ENCODE assay signal across 24 cellular contexts in genomic region chr19:2827840-2828489, GRCh38. TPM values are rescaled to one million over a fixed set of nuclear protein-coding genes. Genes with fewer than 3 reads are reported as not detected.
DNase-seq lines count a peak whose midpoint lies in the region; ATAC-seq, FAIRE-seq and TF ChIP-seq lines count a peak whose summit lies in the region.
"Had no signal": no experiment of that assay in that cellular context is flagged by ENCODE, and none has a peak within 500 bp of the region (broad histone marks: within the 10 kb centered on the region; RNA-seq: fewer than 3 reads in every experiment).

No MANE protein-coding gene starts in this region.

- peaks cover 82 to 100% (median 95%) of the 10 kb centered on the region in 11 experiments for H3K9me3 ChIP-seq in BLaER1 treated with 17β-estradiol and CSF1 and Interleukin-3, amounts not matched to agents 10 nM and 100 nM (replicated peaks in 1 of 11)
- H3K9me3 ChIP-seq in K562 (replicated peaks; ENCODE audit: control insufficient read depth, insufficient read depth, low read depth, low read length), result peaks cover 3% of the 10 kb centered on the region

- H3K9me1 ChIP-seq in K562 (ENCODE audit: control insufficient read depth, insufficient read depth, low read length), result no peaks in the 10 kb centered on the region

- no peak overlapping the region for H3K27ac ChIP-seq in BLaER1 treated with 17β-estradiol and CSF1 and Interleukin-3, amounts not matched to agents 10 nM and 100 nM
- no peak overlapping the region for H3K27ac ChIP-seq in K562 (ENCODE audit: extremely low read depth, low read depth, low read length)
- H3K27ac ChIP-seq: SJSA1 had no signal

- no peak for TF ChIP-seq CTCF in K562 (IDR thresholded peaks at IDR 0.05 in 2 of 3, conservative IDR thresholded peaks at IDR 0.05 in 1 of 3; ENCODE audit: insufficient read depth in 2 of 3, low read depth in 1 of 3, low read length in 3 of 3)

- H3K27me3 Mint-ChIP-seq in stimulated activated memory B cell treated with anti-CD40 and anti-IgM and Interleukin-4, amounts not matched to agents 10 μg/mL and 1 μg/mL and 100 μg/mL, for 72 hours, result no peaks in the 10 kb centered on the region
- H3K27me3 Mint-ChIP-seq: CD4-positive, CD25-positive, alpha-beta regulatory T cell had no signal

- FAIRE-seq in K562 (lab: Jason Lieb, UNC), result no peak
- FAIRE-seq: A204.1, GM18507, H1 had no signal

- CTCF ChIA-PET in K562 (lab: Yijun Ruan, JAX; ENCODE audit: low intra/inter-chr PET ratio), result no interaction called here

- in situ Hi-C loops in K562 (cut with MboI), result no loop called here

- peak overlapping the region in 7 of 11 experiments; percentile 3 to 42 (median 33); a peak in 12 of 22 replicates for H3K4me2 ChIP-seq in BLaER1 treated with 17β-estradiol and CSF1 and Interleukin-3, amounts not matched to agents 10 nM and 100 nM
- H3K4me2 ChIP-seq in K562 (ENCODE audit: insufficient read depth, low read length), result no peak overlapping the region

- no peak for TF ChIP-seq EP300 in K562 (IDR thresholded peaks at IDR 0.05; ENCODE audit: low read length)

- H3K4me1 Mint-ChIP-seq in stimulated activated memory B cell treated with anti-CD40 and anti-IgM and Interleukin-4, amounts not matched to agents 10 μg/mL and 1 μg/mL and 100 μg/mL, for 72 hours, result peaks cover 5% of the 10 kb centered on the region

- H3K27ac Mint-ChIP-seq in stimulated activated memory B cell treated with anti-CD40 and anti-IgM and Interleukin-4, amounts not matched to agents 10 μg/mL and 1 μg/mL and 100 μg/mL, for 72 hours, result peak overlapping the region; percentile 5
- H3K27ac Mint-ChIP-seq: CD4-positive, CD25-positive, alpha-beta regulatory T cell had no signal

- TF ChIP-seq POLR2A in K562 (conservative IDR thresholded peaks at IDR 0.05), result no peak

- peaks cover 22 to 71% (median 49%) of the 10 kb centered on the region in 11 experiments for H3K36me3 ChIP-seq in BLaER1 treated with 17β-estradiol and CSF1 and Interleukin-3, amounts not matched to agents 10 nM and 100 nM
- no peaks in the 10 kb centered on the region for H3K36me3 ChIP-seq in K562 (ENCODE audit: control insufficient read depth, insufficient read depth, low read length)
- H3K36me3 ChIP-seq: SJSA1 had no signal

- H3K4me3 ChIP-seq in BLaER1 treated with 17β-estradiol and CSF1 and Interleukin-3, amounts not matched to agents 10 nM and 100 nM, result 0 out of 20 replicates have a peak overlapping the region, but pooled peaks of 1 of the 10 experiments have one; percentile 0
- H3K4me3 ChIP-seq in K562, result no peak overlapping the region
- H3K4me3 ChIP-seq: SJSA1 had no signal

- no peak overlapping the region for H2AFZ ChIP-seq in K562 (ENCODE audit: low read depth, low read length)

- POLR2A ChIA-PET in K562 (lab: Yijun Ruan, JAX), result no interaction called here

- H4K20me1 ChIP-seq in BLaER1 treated with 17β-estradiol and CSF1 and Interleukin-3, amounts not matched to agents 10 nM and 100 nM, result no peaks in the 10 kb centered on the region
- H4K20me1 ChIP-seq in K562 (replicated peaks; ENCODE audit: control insufficient read depth, insufficient read depth, low read length), result no peaks in the 10 kb centered on the region

- H3K79me2 ChIP-seq in K562 (ENCODE audit: control insufficient read depth, insufficient read depth, low read length), result no peaks in the 10 kb centered on the region

- H3K36me3 Mint-ChIP-seq in stimulated activated memory B cell treated with anti-CD40 and anti-IgM and Interleukin-4, amounts not matched to agents 10 μg/mL and 1 μg/mL and 100 μg/mL, for 72 hours, result peaks cover 61% of the 10 kb centered on the region

- intact Hi-C loops in K562 (cut with micrococcal nuclease), result no loop called here

- no peaks in the 10 kb centered on the region for H3K27me3 ChIP-seq in BLaER1 treated with 17β-estradiol and CSF1 and Interleukin-3, amounts not matched to agents 10 nM and 100 nM
- no peaks in the 10 kb centered on the region for H3K27me3 ChIP-seq in K562 (ENCODE audit: control insufficient read depth in 2 of 2, insufficient read depth in 2 of 2, low read length in 2 of 2)
- H3K27me3 ChIP-seq: SJSA1 had no signal

- WGBS in K562 (ENCODE audit: insufficient coverage, low coverage, missing lambda C conversion rate), result 42% methylated on average over 12 of the region's 13 CpGs

- ATAC-seq in K562, result no peak
- peak; percentile 51 for ATAC-seq in stimulated activated memory B cell treated with anti-CD40 and anti-IgM and Interleukin-4, amounts not matched to agents 10 μg/mL and 1 μg/mL and 100 μg/mL, for 72 hours
- no peak for ATAC-seq in HG03432 (IDR thresholded peaks at IDR 0.05; ENCODE audit: unreplicated experiment)
- no peak for ATAC-seq in GM21526 (IDR thresholded peaks at IDR 0.05; ENCODE audit: low FRiP score, unreplicated experiment)
- ATAC-seq: Right ventricle myocardium inferior had no signal

- H3K9ac ChIP-seq in BLaER1 treated with 17β-estradiol and CSF1 and Interleukin-3, amounts not matched to agents 10 nM and 100 nM, result no peak overlapping the region
- no peak overlapping the region for H3K9ac ChIP-seq in K562 (ENCODE audit: insufficient read depth in 1 of 2, low read depth in 2 of 2, low read length in 2 of 2)

- H3K4me1 ChIP-seq in BLaER1 treated with 17β-estradiol and CSF1 and Interleukin-3, amounts not matched to agents 10 nM and 100 nM, result peaks cover 0 to 32% (median 18%) of the 10 kb centered on the region in 10 experiments; a peak in 13 of 20 replicates
- no peaks in the 10 kb centered on the region; a peak in 1 of 5 replicates for H3K4me1 ChIP-seq in K562 (replicated peaks in 1 of 2; ENCODE audit: control insufficient read depth in 2 of 2, insufficient read depth in 2 of 2, low read length in 2 of 2)
- H3K4me1 ChIP-seq: SJSA1 had no signal

- BruUV-seq in K562 (replicated peaks; lab: Mats Ljungman, UMichigan), result no TSS peak

- peak; percentile 48 for DNase-seq in MV-4-11 (lab: John Stamatoyannopoulos, UW)
- no peak for DNase-seq in K562 (ENCODE audit: extremely low read depth in 1 of 4, low spot score in 3 of 4)
- DNase-seq in dermis blood vessel endothelial cell, result no peak
- DNase-seq: CD4-positive, CD25-positive, alpha-beta regulatory T cell; COR-L47; DMS79; MM.1S; NCI-H1092 treated with DMSO at 0.1 percent for 48 hours; NCI-H1436 treated with DMSO at 0.1 percent for 48 hours; NCI-H2029; NCI-H2227 treated with DMSO at 0.1 percent for 48 hours; NCI-H510A treated with DMSO at 0.1 percent for 48 hours; NCI-H774; NK-92 treated with Interleukin-12 subunit alpha and Interleukin-12 subunit beta, amount 100 ng/mL, for 24 hours had no signal

- TF ChIP-seq RAD21 in K562 (CRISPR knock-in tag; conservative IDR thresholded peaks at IDR 0.05 in 1 of 2, IDR thresholded peaks at IDR 0.05 in 1 of 2), result no peak

- peaks cover 13% of the 10 kb centered on the region for H3K9me3 Mint-ChIP-seq in stimulated activated memory B cell treated with anti-CD40 and anti-IgM and Interleukin-4, amounts not matched to agents 10 μg/mL and 1 μg/mL and 100 μg/mL, for 72 hours

- no peak overlapping the region for H3K4me3 Mint-ChIP-seq in stimulated activated memory B cell treated with anti-CD40 and anti-IgM and Interleukin-4, amounts not matched to agents 10 μg/mL and 1 μg/mL and 100 μg/mL, for 72 hours
- H3K4me3 Mint-ChIP-seq: CD4-positive, CD25-positive, alpha-beta regulatory T cell had no signal

RNA-seq across cellular contexts. Expression of gene ZNF554, which starts 8.3 kb away (rescaled TPM):
- total RNA-seq in K562 (2011; cell fraction: chromatin; rRNA removed; ENCODE audit: low replicate concordance), result 3.7 and 5.4 TPM in 2 replicates
- total RNA-seq in K562 (2011; cell fraction: nucleolus; rRNA removed), result 2.8 and 2.9 TPM in 2 replicates
- total RNA-seq in K562 (2011; cell fraction: nucleoplasm; rRNA removed), result 3.2 and 4.7 TPM in 2 replicates
- total RNA-seq in K562 (2014; rRNA removed), result 1.2 and 1.5 TPM in 2 replicates
- 1.0 and 1.4 TPM in 2 replicates for total RNA-seq in K562 (2014; rRNA removed; fragmentation: Illumina TruSeq; extraction: Trizol)
- 1.1 and 1.3 TPM in 2 replicates for total RNA-seq in K562 (2015; rRNA removed; fragmentation: Illumina TruSeq; extraction: Trizol)
- total RNA-seq in K562 (2021), result 1.3 and 1.8 TPM in 2 replicates
- polyA plus RNA-seq in K562 (2011; rRNA removed), result 1.3 and 1.5 TPM in 2 replicates
- 0.78 and 1.0 TPM in 2 replicates for polyA plus RNA-seq in K562 (2011; cell fraction: cytosol; rRNA removed)
- 1.5 and 2.0 TPM in 2 replicates for polyA plus RNA-seq in K562 (2011; cell fraction: nucleus; rRNA removed)
- polyA plus RNA-seq in K562 (2012), result 0.64 and 1.4 TPM in 2 replicates
- polyA plus RNA-seq in K562 (2014; fragmentation: Illumina TruSeq; extraction: Trizol), result 0.89 and 1.0 TPM in 2 replicates
- under 1 TPM; 0.07 to 0.31 TPM for polyA plus RNA-seq in K562 (2014; fragmentation: Nextera tagmentation; extraction: Ambion mirVana)
- polyA plus RNA-seq in K562 (2014; rRNA removed), result 1.1 and 1.4 TPM in 2 replicates
- 2.5 and 3.2 TPM in 2 replicates for polyA minus RNA-seq in K562 (2011; rRNA and poly(A)+ RNA removed)
- polyA minus RNA-seq in K562 (2011; cell fraction: cytosol; rRNA and poly(A)+ RNA removed), result 0.64 and 1.5 TPM in 2 replicates
- polyA minus RNA-seq in K562 (2011; cell fraction: nucleus; rRNA and poly(A)+ RNA removed), result 0.81 and 1.3 TPM in 2 replicates
- 3.1 and 4.9 TPM in 2 replicates for total RNA-seq in dermis blood vessel endothelial cell

RNA-seq across cellular contexts. Expression of gene ZNF555, which starts 13.3 kb away (rescaled TPM):
- 9.7 and 21.8 TPM in 2 replicates for total RNA-seq in K562 (2011; cell fraction: chromatin; rRNA removed; ENCODE audit: low replicate concordance)
- total RNA-seq in K562 (2011; cell fraction: nucleolus; rRNA removed), result 3.2 and 3.6 TPM in 2 replicates
- total RNA-seq in K562 (2011; cell fraction: nucleoplasm; rRNA removed), result 4.7 and 5.1 TPM in 2 replicates
- total RNA-seq in K562 (2014; rRNA removed) (2.0 TPM in 2 replicates), K562 (2014; rRNA removed; fragmentation: Illumina TruSeq; extraction: Trizol) (6.0 and 6.8 TPM in 2 replicates), K562 (2015; rRNA removed; fragmentation: Illumina TruSeq; extraction: Trizol) (3.2 and 3.6 TPM in 2 replicates), K562 (2021) (4.0 and 5.4 TPM in 2 replicates), dermis blood vessel endothelial cell (7.9 and 9.7 TPM in 2 replicates)
- polyA plus RNA-seq in K562 (2011; rRNA removed) (6.7 and 7.5 TPM in 2 replicates), K562 (2014; fragmentation: Illumina TruSeq; extraction: Trizol) (4.6 and 5.4 TPM in 2 replicates), K562 (2014; fragmentation: Nextera tagmentation; extraction: Ambion mirVana) (1 to 10 TPM; 4.4 to 6.1 TPM), K562 (2014; rRNA removed) (3.0 and 3.4 TPM in 2 replicates)
- 1.5 and 3.4 TPM in 2 replicates for polyA plus RNA-seq in K562 (2011; cell fraction: cytosol; rRNA removed)
- polyA plus RNA-seq in K562 (2011; cell fraction: nucleus; rRNA removed), result 3.6 and 6.2 TPM in 2 replicates
- polyA plus RNA-seq in K562 (2012), result 2.5 and 3.1 TPM in 2 replicates
- polyA minus RNA-seq in K562 (2011; rRNA and poly(A)+ RNA removed), result 15.0 and 23.3 TPM in 2 replicates
- polyA minus RNA-seq in K562 (2011; cell fraction: cytosol; rRNA and poly(A)+ RNA removed), result 3.5 and 4.8 TPM in 2 replicates
- 1.6 and 6.4 TPM in 2 replicates for polyA minus RNA-seq in K562 (2011; cell fraction: nucleus; rRNA and poly(A)+ RNA removed)

RNA-seq across cellular contexts. Expression of gene ZNF556, which starts 39.2 kb away (rescaled TPM):
- total RNA-seq in K562 (2011; cell fraction: chromatin; rRNA removed; ENCODE audit: low replicate concordance), result not detected in 2 replicates
- total RNA-seq in K562 (2011; cell fraction: nucleolus; rRNA removed), result not detected in 2 replicates
- total RNA-seq in K562 (2011; cell fraction: nucleoplasm; rRNA removed), result 0.08 TPM in 1 of 2 replicates, not detected in the other
- total RNA-seq in K562 (2014; rRNA removed) (0.12 and 0.36 TPM in 2 replicates), K562 (2014; rRNA removed; fragmentation: Illumina TruSeq; extraction: Trizol) (0.03 and 0.33 TPM in 2 replicates), K562 (2015; rRNA removed; fragmentation: Illumina TruSeq; extraction: Trizol) (0.11 TPM in 1 of 2 replicates, not detected in the other), K562 (2021) (0.11 TPM in 1 of 2 replicates, not detected in the other), dermis blood vessel endothelial cell (under 0.01 TPM in 1 of 2 replicates, not detected in the other)
- polyA plus RNA-seq in K562 (2011; rRNA removed) (not detected in 2 replicates), K562 (2014; fragmentation: Illumina TruSeq; extraction: Trizol) (0.01 and 0.06 TPM in 2 replicates), K562 (2014; fragmentation: Nextera tagmentation; extraction: Ambion mirVana) (under 1 TPM; 0.01 to 0.10 TPM), K562 (2014; rRNA removed) (0.08 and 0.09 TPM in 2 replicates)
- not detected in 2 replicates for polyA plus RNA-seq in K562 (2011; cell fraction: cytosol; rRNA removed)
- not detected in 2 replicates for polyA plus RNA-seq in K562 (2011; cell fraction: nucleus; rRNA removed)
- 0.03 and 0.04 TPM in 2 replicates for polyA plus RNA-seq in K562 (2012)
- 0.07 TPM in 1 of 2 replicates, not detected in the other for polyA minus RNA-seq in K562 (2011; rRNA and poly(A)+ RNA removed)
- polyA minus RNA-seq in K562 (2011; cell fraction: cytosol; rRNA and poly(A)+ RNA removed), result not detected in 2 replicates
- not detected in 2 replicates for polyA minus RNA-seq in K562 (2011; cell fraction: nucleus; rRNA and poly(A)+ RNA removed)
- total RNA-seq: CD4-positive, CD25-positive, alpha-beta regulatory T cell; H1; Right ventricle myocardium inferior; T-helper 1 cell treated with Interleukin-12 subunit alpha and Interleukin-12 subunit beta and Interleukin-4 antibody, amounts not matched to agents 30 ng/mL and 1 ng/mL, for 36 hours had no signal
- polyA plus RNA-seq: CD4-positive, CD25-positive, alpha-beta regulatory T cell; H1 had no signal

RNA-seq across cellular contexts. Expression of gene THOP1, which starts 42.7 kb away (rescaled TPM):
- total RNA-seq in K562 (2011; cell fraction: chromatin; rRNA removed; ENCODE audit: low replicate concordance), result 161 and 433 TPM in 2 replicates
- total RNA-seq in K562 (2011; cell fraction: nucleolus; rRNA removed), result 163 and 178 TPM in 2 replicates
- 128 and 148 TPM in 2 replicates for total RNA-seq in K562 (2011; cell fraction: nucleoplasm; rRNA removed)
- total RNA-seq in K562 (2014; rRNA removed) (255 and 325 TPM in 2 replicates), K562 (2014; rRNA removed; fragmentation: Illumina TruSeq; extraction: Trizol) (43.6 and 58.2 TPM in 2 replicates), K562 (2015; rRNA removed; fragmentation: Illumina TruSeq; extraction: Trizol) (97.6 and 106 TPM in 2 replicates), K562 (2021) (193 and 203 TPM in 2 replicates), dermis blood vessel endothelial cell (51.7 and 160 TPM in 2 replicates)
- polyA plus RNA-seq in K562 (2011; rRNA removed) (96.1 and 122 TPM in 2 replicates), K562 (2014; fragmentation: Illumina TruSeq; extraction: Trizol) (77.3 and 106 TPM in 2 replicates), K562 (2014; fragmentation: Nextera tagmentation; extraction: Ambion mirVana) (1 to 10 TPM; 1.3 to 2.0 TPM), K562 (2014; rRNA removed) (174 and 181 TPM in 2 replicates)
- 93.4 and 185 TPM in 2 replicates for polyA plus RNA-seq in K562 (2011; cell fraction: cytosol; rRNA removed)
- polyA plus RNA-seq in K562 (2011; cell fraction: nucleus; rRNA removed), result 299 and 377 TPM in 2 replicates
- polyA plus RNA-seq in K562 (2012), result 128 and 152 TPM in 2 replicates
- polyA minus RNA-seq in K562 (2011; rRNA and poly(A)+ RNA removed), result 65.6 and 91.6 TPM in 2 replicates
- polyA minus RNA-seq in K562 (2011; cell fraction: cytosol; rRNA and poly(A)+ RNA removed), result 90.0 and 90.6 TPM in 2 replicates
- polyA minus RNA-seq in K562 (2011; cell fraction: nucleus; rRNA and poly(A)+ RNA removed), result 35.1 and 68.2 TPM in 2 replicates

RNA-seq across cellular contexts. Expression of gene SGTA, which starts 44.9 kb away (rescaled TPM):
- total RNA-seq in K562 (2011; cell fraction: chromatin; rRNA removed; ENCODE audit: low replicate concordance), result 53.5 and 114 TPM in 2 replicates
- total RNA-seq in K562 (2011; cell fraction: nucleolus; rRNA removed), result 73.2 and 78.7 TPM in 2 replicates
- total RNA-seq in K562 (2011; cell fraction: nucleoplasm; rRNA removed), result 57.0 and 59.8 TPM in 2 replicates
- total RNA-seq in K562 (2014; rRNA removed), result 73.2 and 106 TPM in 2 replicates
- total RNA-seq in K562 (2014; rRNA removed; fragmentation: Illumina TruSeq; extraction: Trizol), result 16.2 and 18.1 TPM in 2 replicates
- total RNA-seq in K562 (2015; rRNA removed; fragmentation: Illumina TruSeq; extraction: Trizol), result 49.9 and 50.8 TPM in 2 replicates
- total RNA-seq in K562 (2021), result 106 and 110 TPM in 2 replicates
- polyA plus RNA-seq in K562 (2011; rRNA removed), result 44.5 and 67.3 TPM in 2 replicates
- 73.0 and 146 TPM in 2 replicates for polyA plus RNA-seq in K562 (2011; cell fraction: cytosol; rRNA removed)
- 65.8 and 104 TPM in 2 replicates for polyA plus RNA-seq in K562 (2011; cell fraction: nucleus; rRNA removed)
- 77.3 and 87.1 TPM in 2 replicates for polyA plus RNA-seq in K562 (2012)
- polyA plus RNA-seq in K562 (2014; fragmentation: Illumina TruSeq; extraction: Trizol), result 72.3 and 101 TPM in 2 replicates
- 1 to 10 TPM; 1.4 to 4.8 TPM for polyA plus RNA-seq in K562 (2014; fragmentation: Nextera tagmentation; extraction: Ambion mirVana)
- polyA plus RNA-seq in K562 (2014; rRNA removed), result 87.3 and 89.9 TPM in 2 replicates
- polyA minus RNA-seq in K562 (2011; rRNA and poly(A)+ RNA removed), result 10.3 and 19.1 TPM in 2 replicates
- polyA minus RNA-seq in K562 (2011; cell fraction: cytosol; rRNA and poly(A)+ RNA removed), result 38.4 and 40.7 TPM in 2 replicates
- polyA minus RNA-seq in K562 (2011; cell fraction: nucleus; rRNA and poly(A)+ RNA removed), result 17.5 and 20.0 TPM in 2 replicates
- total RNA-seq in dermis blood vessel endothelial cell, result 45.4 and 65.4 TPM in 2 replicates
